ENCODE assay signal across 2 cellular contexts in the genomic region with DNA sequence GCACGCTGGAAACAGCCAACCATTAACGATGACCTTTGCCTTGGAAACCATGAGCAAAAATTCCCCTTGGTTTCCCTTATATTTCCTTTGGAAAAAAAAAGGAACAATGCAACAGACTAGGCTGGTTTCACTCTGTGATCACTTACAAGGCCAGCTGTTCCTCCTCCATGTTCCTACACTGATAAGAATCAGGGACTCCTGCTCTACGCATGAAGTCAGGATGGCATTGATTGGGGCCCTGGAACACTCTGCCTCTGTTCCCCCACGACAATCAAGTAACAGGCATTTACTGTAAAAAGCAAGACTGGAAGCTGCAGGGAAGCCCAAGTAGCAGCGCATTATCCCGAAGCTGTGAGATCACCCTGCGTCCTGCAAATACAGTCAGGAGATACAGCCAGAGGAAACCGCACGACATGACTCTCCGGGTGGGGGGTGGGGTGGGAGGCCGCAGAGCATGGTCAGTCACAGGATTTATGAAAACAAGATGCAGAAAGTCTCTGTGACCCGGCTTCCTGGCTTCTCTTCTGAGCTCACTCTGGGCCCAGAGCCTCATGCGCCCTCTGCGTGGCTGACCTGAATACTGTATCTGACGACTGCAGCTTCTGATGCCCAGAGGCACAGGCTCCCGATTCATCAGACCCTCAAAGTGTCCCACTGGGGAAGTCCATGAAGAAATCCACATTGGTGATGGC.
TF ChIP-seq lines count a peak whose summit lies in the region.

No MANE protein-coding gene starts in this region.

TF ChIP-seq in GM23338, 12 proteins besides CTCF, POLR2A, EP300 and RAD21 (continues in another document):
- no peak for TF ChIP-seq NANOG (IDR thresholded peaks at IDR 0.05; ENCODE audit: borderline replicate concordance)
- TF ChIP-seq CREB1 (CRISPR knock-in tag; IDR thresholded peaks at IDR 0.05; ENCODE audit: low read depth): no peak
- TF ChIP-seq, protein P1, sequence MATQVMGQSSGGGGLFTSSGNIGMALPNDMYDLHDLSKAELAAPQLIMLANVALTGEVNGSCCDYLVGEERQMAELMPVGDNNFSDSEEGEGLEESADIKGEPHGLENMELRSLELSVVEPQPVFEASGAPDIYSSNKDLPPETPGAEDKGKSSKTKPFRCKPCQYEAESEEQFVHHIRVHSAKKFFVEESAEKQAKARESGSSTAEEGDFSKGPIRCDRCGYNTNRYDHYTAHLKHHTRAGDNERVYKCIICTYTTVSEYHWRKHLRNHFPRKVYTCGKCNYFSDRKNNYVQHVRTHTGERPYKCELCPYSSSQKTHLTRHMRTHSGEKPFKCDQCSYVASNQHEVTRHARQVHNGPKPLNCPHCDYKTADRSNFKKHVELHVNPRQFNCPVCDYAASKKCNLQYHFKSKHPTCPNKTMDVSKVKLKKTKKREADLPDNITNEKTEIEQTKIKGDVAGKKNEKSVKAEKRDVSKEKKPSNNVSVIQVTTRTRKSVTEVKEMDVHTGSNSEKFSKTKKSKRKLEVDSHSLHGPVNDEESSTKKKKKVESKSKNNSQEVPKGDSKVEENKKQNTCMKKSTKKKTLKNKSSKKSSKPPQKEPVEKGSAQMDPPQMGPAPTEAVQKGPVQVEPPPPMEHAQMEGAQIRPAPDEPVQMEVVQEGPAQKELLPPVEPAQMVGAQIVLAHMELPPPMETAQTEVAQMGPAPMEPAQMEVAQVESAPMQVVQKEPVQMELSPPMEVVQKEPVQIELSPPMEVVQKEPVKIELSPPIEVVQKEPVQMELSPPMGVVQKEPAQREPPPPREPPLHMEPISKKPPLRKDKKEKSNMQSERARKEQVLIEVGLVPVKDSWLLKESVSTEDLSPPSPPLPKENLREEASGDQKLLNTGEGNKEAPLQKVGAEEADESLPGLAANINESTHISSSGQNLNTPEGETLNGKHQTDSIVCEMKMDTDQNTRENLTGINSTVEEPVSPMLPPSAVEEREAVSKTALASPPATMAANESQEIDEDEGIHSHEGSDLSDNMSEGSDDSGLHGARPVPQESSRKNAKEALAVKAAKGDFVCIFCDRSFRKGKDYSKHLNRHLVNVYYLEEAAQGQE (IDR thresholded peaks at IDR 0.05; ENCODE audit: unreplicated experiment): no peak
- no peak for TF ChIP-seq JUNB (IDR thresholded peaks at IDR 0.05; ENCODE audit: unreplicated experiment)
- no peak for TF ChIP-seq EZH2phosphoT487 (IDR thresholded peaks at IDR 0.05; ENCODE audit: unreplicated experiment)
- TF ChIP-seq ETS1 (IDR thresholded peaks at IDR 0.05): no peak
- no peak for TF ChIP-seq POLR2AphosphoS5 (IDR thresholded peaks at IDR 0.05; ENCODE audit: low read depth)
- no peak for TF ChIP-seq STAT1 (IDR thresholded peaks at IDR 0.05; ENCODE audit: unreplicated experiment)

TF ChIP-seq in SK-N-SH, 30 proteins besides CTCF, POLR2A, EP300 and RAD21:
- TF ChIP-seq, protein P2, sequence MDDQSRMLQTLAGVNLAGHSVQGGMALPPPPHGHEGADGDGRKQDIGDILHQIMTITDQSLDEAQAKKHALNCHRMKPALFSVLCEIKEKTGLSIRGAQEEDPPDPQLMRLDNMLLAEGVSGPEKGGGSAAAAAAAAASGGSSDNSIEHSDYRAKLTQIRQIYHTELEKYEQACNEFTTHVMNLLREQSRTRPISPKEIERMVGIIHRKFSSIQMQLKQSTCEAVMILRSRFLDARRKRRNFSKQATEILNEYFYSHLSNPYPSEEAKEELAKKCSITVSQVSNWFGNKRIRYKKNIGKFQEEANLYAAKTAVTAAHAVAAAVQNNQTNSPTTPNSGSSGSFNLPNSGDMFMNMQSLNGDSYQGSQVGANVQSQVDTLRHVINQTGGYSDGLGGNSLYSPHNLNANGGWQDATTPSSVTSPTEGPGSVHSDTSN (IDR thresholded peaks at IDR 0.05): peak; percentile 49
- no peak for TF ChIP-seq ELF1 (IDR thresholded peaks at IDR 0.05)
- peak; percentile 24; the same call in 1 of the 2 replicates for TF ChIP-seq JUND (IDR thresholded peaks at IDR 0.05)
- TF ChIP-seq NRF1 (IDR thresholded peaks at IDR 0.05; ENCODE audit: low read depth, low read length): no peak
- TF ChIP-seq USF2 (IDR thresholded peaks at IDR 0.05; ENCODE audit: borderline replicate concordance, low read depth, low read length): no peak
- TF ChIP-seq GATA2 (CRISPR knock-in tag; IDR thresholded peaks at IDR 0.05): peak; percentile 95
- TF ChIP-seq MAX (IDR thresholded peaks at IDR 0.05; ENCODE audit: low read depth): peak; percentile 78
- no peak; the same call in 1 of the 2 replicates for TF ChIP-seq USF1 (IDR thresholded peaks at IDR 0.05; ENCODE audit: borderline replicate concordance, low read depth)
- no peak for TF ChIP-seq CHD2 (IDR thresholded peaks at IDR 0.05; ENCODE audit: low read length, partially characterized antibody)
- TF ChIP-seq FOXJ3 (CRISPR knock-in tag; IDR thresholded peaks at IDR 0.05): no peak
- TF ChIP-seq FOXM1 (IDR thresholded peaks at IDR 0.05; ENCODE audit: low read depth): 0 out of 2 replicates have a peak, but pooled peaks have one; percentile 1
- TF ChIP-seq TAF1 (IDR thresholded peaks at IDR 0.05; ENCODE audit: borderline replicate concordance, low read depth, low read length): peak; percentile 46; the same call in 1 of the 2 replicates
- TF ChIP-seq FOSL2 (IDR thresholded peaks at IDR 0.05; ENCODE audit: borderline replicate concordance, low read depth): peak; percentile 37; the same call in 1 of the 2 replicates
- TF ChIP-seq, protein P1 (IDR thresholded peaks at IDR 0.05; ENCODE audit: low read depth, low read length): 0 out of 2 replicates have a peak, but pooled peaks have one; percentile 43
- peak; percentile 62 for TF ChIP-seq MXI1 (IDR thresholded peaks at IDR 0.05; ENCODE audit: low read depth, low read length)
- peak; percentile 31; the same call in 1 of the 2 replicates for TF ChIP-seq SIN3A (IDR thresholded peaks at IDR 0.05; ENCODE audit: borderline replicate concordance, low read depth, low read length)
- TF ChIP-seq, protein P3, sequence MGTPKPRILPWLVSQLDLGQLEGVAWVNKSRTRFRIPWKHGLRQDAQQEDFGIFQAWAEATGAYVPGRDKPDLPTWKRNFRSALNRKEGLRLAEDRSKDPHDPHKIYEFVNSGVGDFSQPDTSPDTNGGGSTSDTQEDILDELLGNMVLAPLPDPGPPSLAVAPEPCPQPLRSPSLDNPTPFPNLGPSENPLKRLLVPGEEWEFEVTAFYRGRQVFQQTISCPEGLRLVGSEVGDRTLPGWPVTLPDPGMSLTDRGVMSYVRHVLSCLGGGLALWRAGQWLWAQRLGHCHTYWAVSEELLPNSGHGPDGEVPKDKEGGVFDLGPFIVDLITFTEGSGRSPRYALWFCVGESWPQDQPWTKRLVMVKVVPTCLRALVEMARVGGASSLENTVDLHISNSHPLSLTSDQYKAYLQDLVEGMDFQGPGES (IDR thresholded peaks at IDR 0.05; ENCODE audit: low read depth, low read length): no peak
- no peak for TF ChIP-seq GABPA (IDR thresholded peaks at IDR 0.05; ENCODE audit: low read depth)
- TF ChIP-seq TEAD4 (IDR thresholded peaks at IDR 0.05; ENCODE audit: borderline replicate concordance, insufficient read depth): no peak; the same call in 1 of the 2 replicates
- no peak for TF ChIP-seq YY1 (IDR thresholded peaks at IDR 0.05; ENCODE audit: low read depth)
- no peak for TF ChIP-seq NFIC (IDR thresholded peaks at IDR 0.05; ENCODE audit: borderline replicate concordance)
- no peak for TF ChIP-seq SMC3 (IDR thresholded peaks at IDR 0.05; ENCODE audit: low read depth, low read length)
- no peak; the same call in none of the 2 replicates for TF ChIP-seq RCOR1 (IDR thresholded peaks at IDR 0.05; ENCODE audit: low read length)
- TF ChIP-seq RFX5 (IDR thresholded peaks at IDR 0.05; ENCODE audit: low read length): no peak
- no peak for TF ChIP-seq EZH2phosphoT487 (IDR thresholded peaks at IDR 0.05; ENCODE audit: borderline replicate concordance, low read depth)
- peak; percentile 66 for TF ChIP-seq POLR2AphosphoS5 (IDR thresholded peaks at IDR 0.05; ENCODE audit: low read depth, low read length)
- no peak for TF ChIP-seq MEF2A (IDR thresholded peaks at IDR 0.05; ENCODE audit: borderline replicate concordance, low read depth)
- TF ChIP-seq ZBTB33 (IDR thresholded peaks at IDR 0.05; ENCODE audit: borderline replicate concordance, low read depth): no peak
- TF ChIP-seq RXRA (IDR thresholded peaks at IDR 0.05; ENCODE audit: borderline replicate concordance, low read depth): no peak; the same call in 1 of the 2 replicates
- peak; percentile 65 for TF ChIP-seq TCF12 (IDR thresholded peaks at IDR 0.05)
TF ChIP-seq in SK-N-SH: peak in this region for 12.
